Comparison of ENCODE assay signal across 8 cellular contexts in the genomic region with DNA sequence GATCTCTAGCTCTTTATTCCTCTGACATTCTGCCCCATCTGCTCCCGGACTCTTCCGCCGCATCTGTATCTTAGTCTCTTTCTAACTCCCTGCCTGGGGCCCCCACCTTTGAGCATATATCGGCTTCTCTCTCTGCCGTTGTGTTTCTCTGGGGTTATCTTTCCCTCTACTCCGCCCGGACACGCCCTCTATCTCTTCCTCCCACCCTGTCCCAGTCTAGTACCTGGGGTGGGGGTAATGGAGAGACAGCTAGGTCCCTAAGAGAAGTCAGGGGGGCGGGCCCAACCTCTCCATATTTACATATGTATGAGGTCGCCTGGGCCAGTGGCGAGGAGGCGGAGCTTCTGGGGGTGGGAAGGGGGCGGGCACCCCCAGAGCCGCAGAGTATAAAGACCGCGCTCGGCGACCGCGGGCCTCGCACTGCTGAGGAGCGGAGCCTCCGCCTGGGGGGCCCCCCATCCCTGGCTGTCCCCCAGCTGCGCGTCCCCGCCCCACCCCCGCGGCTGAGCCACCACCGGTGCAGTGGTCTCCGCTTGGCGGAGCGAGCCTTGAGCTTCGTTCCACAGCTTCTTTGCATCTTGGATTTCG. TPM values are rescaled to one million over a fixed set of nuclear protein-coding genes. Genes with fewer than 3 reads are reported as not detected.
DNase-seq lines count a peak whose midpoint lies in the region; ATAC-seq and TF ChIP-seq lines count a peak whose summit lies in the region.

A gene with protein sequence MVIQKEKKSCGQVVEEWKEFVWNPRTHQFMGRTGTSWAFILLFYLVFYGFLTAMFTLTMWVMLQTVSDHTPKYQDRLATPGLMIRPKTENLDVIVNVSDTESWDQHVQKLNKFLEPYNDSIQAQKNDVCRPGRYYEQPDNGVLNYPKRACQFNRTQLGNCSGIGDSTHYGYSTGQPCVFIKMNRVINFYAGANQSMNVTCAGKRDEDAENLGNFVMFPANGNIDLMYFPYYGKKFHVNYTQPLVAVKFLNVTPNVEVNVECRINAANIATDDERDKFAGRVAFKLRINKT (plus strand): TSS at position 418 of the 588 bp plus-strand sequence. CDS start 593 bp downstream, outside the sequence.

- H3K36me3 ChIP-seq in tibial artery: no peaks in the 10 kb centered on the region

- H3K9me3 ChIP-seq in tibial artery: no peaks in the 10 kb centered on the region

- peaks cover 13% of the 10 kb centered on the region for H3K4me1 Mint-ChIP-seq in activated naive CD8-positive, alpha-beta T cell treated with anti-CD3 and anti-CD28 coated beads for 36 hours

- ATAC-seq in SK-N-SH treated with all-trans-retinoic acid at 6 μM for 48 hours (peak; percentile 73), left cardiac atrium (peak; percentile 85 to 87)

- peaks cover 0 to 62% of the 10 kb centered on the region in 2 donors for H3K27me3 ChIP-seq in tibial artery

- no peak within 1 kb of the TSS for H3K27ac ChIP-seq in tibial artery

- H3K9me3 Mint-ChIP-seq in activated naive CD8-positive, alpha-beta T cell treated with anti-CD3 and anti-CD28 coated beads for 36 hours: no peaks in the 10 kb centered on the region

- H3K4me1 ChIP-seq in tibial artery: peaks cover 0 to 23% (median 20%) of the 10 kb centered on the region in 4 donors

- H3K4me3 ChIP-seq in tibial artery: peak within 1 kb of the TSS; percentile 12 to 48

- peak within 1 kb of the TSS; percentile 80 for H3K4me3 Mint-ChIP-seq in activated naive CD8-positive, alpha-beta T cell treated with anti-CD3 and anti-CD28 coated beads for 36 hours

- peaks cover 31% of the 10 kb centered on the region for H3K27me3 Mint-ChIP-seq in activated naive CD8-positive, alpha-beta T cell treated with anti-CD3 and anti-CD28 coated beads for 36 hours

- H3K27ac Mint-ChIP-seq in activated naive CD8-positive, alpha-beta T cell treated with anti-CD3 and anti-CD28 coated beads for 36 hours: peak within 1 kb of the TSS; percentile 2

- DNase-seq in CD1c-positive myeloid dendritic cell (ENCODE audit: extremely low spot score) (peak; percentile 63), HT-29 (ENCODE audit: low spot score) (peak; percentile 10), left cardiac atrium (peak; percentile 83), pons (ENCODE audit: low spot score) (peak; percentile 55), tibial artery (peak in 1 of 2 donors; percentile 59), SHP77 treated with DMSO at 0.1 percent for 48 hours (lab: John Stamatoyannopoulos, UW) (no peak)
- peak; percentile 71 for DNase-seq in activated naive CD8-positive, alpha-beta T cell treated with anti-CD3 and anti-CD28 coated beads for 36 hours

- TF ChIP-seq CTCF in tibial artery (IDR thresholded peaks at IDR 0.05): no peak

- intact Hi-C loops in left cardiac atrium (cut with DNase I): loop anchor here in 1 of 2 donors (10.0 kb wide), 1 partner anchor 164 kb away; no protein-coding TSS in a partner anchor
- intact Hi-C loops in tibial artery (cut with DNase I; ENCODE audit: low total_unique reads): no loop called here

- no peaks in the 10 kb centered on the region for H3K36me3 Mint-ChIP-seq in activated naive CD8-positive, alpha-beta T cell treated with anti-CD3 and anti-CD28 coated beads for 36 hours

TF ChIP-seq in SK-N-SH treated with all-trans-retinoic acid at 6 μM for 48 hours, 23 proteins besides CTCF, POLR2A, EP300 and RAD21:
- TF ChIP-seq TCF4 (CRISPR knock-in tag; IDR thresholded peaks at IDR 0.05; ENCODE audit: borderline replicate concordance): no peak
- TF ChIP-seq ZNF70 (CRISPR knock-in tag; IDR thresholded peaks at IDR 0.05): no peak
- no peak for TF ChIP-seq OSR1 (CRISPR knock-in tag; IDR thresholded peaks at IDR 0.05)
- no peak for TF ChIP-seq BACH2 (CRISPR knock-in tag; IDR thresholded peaks at IDR 0.05; ENCODE audit: borderline replicate concordance)
- TF ChIP-seq, protein P1, sequence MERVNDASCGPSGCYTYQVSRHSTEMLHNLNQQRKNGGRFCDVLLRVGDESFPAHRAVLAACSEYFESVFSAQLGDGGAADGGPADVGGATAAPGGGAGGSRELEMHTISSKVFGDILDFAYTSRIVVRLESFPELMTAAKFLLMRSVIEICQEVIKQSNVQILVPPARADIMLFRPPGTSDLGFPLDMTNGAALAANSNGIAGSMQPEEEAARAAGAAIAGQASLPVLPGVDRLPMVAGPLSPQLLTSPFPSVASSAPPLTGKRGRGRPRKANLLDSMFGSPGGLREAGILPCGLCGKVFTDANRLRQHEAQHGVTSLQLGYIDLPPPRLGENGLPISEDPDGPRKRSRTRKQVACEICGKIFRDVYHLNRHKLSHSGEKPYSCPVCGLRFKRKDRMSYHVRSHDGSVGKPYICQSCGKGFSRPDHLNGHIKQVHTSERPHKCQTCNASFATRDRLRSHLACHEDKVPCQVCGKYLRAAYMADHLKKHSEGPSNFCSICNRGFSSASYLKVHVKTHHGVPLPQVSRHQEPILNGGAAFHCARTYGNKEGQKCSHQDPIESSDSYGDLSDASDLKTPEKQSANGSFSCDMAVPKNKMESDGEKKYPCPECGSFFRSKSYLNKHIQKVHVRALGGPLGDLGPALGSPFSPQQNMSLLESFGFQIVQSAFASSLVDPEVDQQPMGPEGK (CRISPR knock-in tag; IDR thresholded peaks at IDR 0.05; ENCODE audit: borderline replicate concordance): no peak
- no peak for TF ChIP-seq ZNF565 (CRISPR knock-in tag; conservative IDR thresholded peaks at IDR 0.05; ENCODE audit: low read depth)
- TF ChIP-seq ESRRG (CRISPR knock-in tag; IDR thresholded peaks at IDR 0.05): no peak
- TF ChIP-seq RARB (CRISPR knock-in tag; IDR thresholded peaks at IDR 0.05): no peak
- TF ChIP-seq PPARA (CRISPR knock-in tag; IDR thresholded peaks at IDR 0.05; ENCODE audit: borderline replicate concordance): no peak
- TF ChIP-seq ZFP3 (CRISPR knock-in tag; IDR thresholded peaks at IDR 0.05): no peak
- no peak for TF ChIP-seq ZFP30 (CRISPR knock-in tag; IDR thresholded peaks at IDR 0.05)
- no peak for TF ChIP-seq ZC3H10 (CRISPR knock-in tag; IDR thresholded peaks at IDR 0.05)
- TF ChIP-seq, protein P2, sequence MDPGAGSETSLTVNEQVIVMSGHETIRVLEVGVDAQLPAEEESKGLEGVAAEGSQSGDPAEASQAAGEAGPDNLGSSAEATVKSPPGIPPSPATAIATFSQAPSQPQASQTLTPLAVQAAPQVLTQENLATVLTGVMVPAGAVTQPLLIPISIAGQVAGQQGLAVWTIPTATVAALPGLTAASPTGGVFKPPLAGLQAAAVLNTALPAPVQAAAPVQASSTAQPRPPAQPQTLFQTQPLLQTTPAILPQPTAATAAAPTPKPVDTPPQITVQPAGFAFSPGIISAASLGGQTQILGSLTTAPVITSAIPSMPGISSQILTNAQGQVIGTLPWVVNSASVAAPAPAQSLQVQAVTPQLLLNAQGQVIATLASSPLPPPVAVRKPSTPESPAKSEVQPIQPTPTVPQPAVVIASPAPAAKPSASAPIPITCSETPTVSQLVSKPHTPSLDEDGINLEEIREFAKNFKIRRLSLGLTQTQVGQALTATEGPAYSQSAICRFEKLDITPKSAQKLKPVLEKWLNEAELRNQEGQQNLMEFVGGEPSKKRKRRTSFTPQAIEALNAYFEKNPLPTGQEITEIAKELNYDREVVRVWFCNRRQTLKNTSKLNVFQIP (CRISPR knock-in tag; IDR thresholded peaks at IDR 0.05; ENCODE audit: borderline replicate concordance, low read depth): no peak
- TF ChIP-seq TOX (CRISPR knock-in tag; IDR thresholded peaks at IDR 0.05; ENCODE audit: borderline replicate concordance): no peak
- TF ChIP-seq ZNF8 (CRISPR knock-in tag; IDR thresholded peaks at IDR 0.05): no peak
- TF ChIP-seq ARNTL (CRISPR knock-in tag; IDR thresholded peaks at IDR 0.05; ENCODE audit: borderline replicate concordance, low read depth): no peak
- TF ChIP-seq GLIS3 (CRISPR knock-in tag; IDR thresholded peaks at IDR 0.05): no peak
- TF ChIP-seq ISL1 (CRISPR knock-in tag; IDR thresholded peaks at IDR 0.05): no peak
- TF ChIP-seq, protein P3, sequence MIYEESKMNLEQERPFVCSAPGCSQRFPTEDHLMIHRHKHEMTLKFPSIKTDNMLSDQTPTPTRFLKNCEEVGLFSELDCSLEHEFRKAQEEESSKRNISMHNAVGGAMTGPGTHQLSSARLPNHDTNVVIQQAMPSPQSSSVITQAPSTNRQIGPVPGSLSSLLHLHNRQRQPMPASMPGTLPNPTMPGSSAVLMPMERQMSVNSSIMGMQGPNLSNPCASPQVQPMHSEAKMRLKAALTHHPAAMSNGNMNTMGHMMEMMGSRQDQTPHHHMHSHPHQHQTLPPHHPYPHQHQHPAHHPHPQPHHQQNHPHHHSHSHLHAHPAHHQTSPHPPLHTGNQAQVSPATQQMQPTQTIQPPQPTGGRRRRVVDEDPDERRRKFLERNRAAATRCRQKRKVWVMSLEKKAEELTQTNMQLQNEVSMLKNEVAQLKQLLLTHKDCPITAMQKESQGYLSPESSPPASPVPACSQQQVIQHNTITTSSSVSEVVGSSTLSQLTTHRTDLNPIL (CRISPR knock-in tag; IDR thresholded peaks at IDR 0.05; ENCODE audit: low read depth): no peak
- no peak for TF ChIP-seq SNAI2 (CRISPR knock-in tag; IDR thresholded peaks at IDR 0.05)

RNA-seq across cellular contexts. Expression of the gene that starts here (rescaled TPM):
- total RNA-seq in HT-29 (2014; rRNA removed; shearing (Covaris generic)): not detected in 2 replicates
- under 1 TPM in 1 of 2 experiments, not detected in 1; 0.10 TPM for total RNA-seq in activated naive CD8-positive, alpha-beta T cell treated with anti-CD3 and anti-CD28 coated beads for 36 hours
- total RNA-seq in left cardiac atrium: 1 to 10 TPM; 1.8 to 3.7 TPM

Comparison
In these comparisons a context has a peak if more than half of its experiments do, and no peak if none do; other contexts are left out.
1. Peak in DNase-seq in HT-29; RNA of the gene not detected or under 1 TPM.
2. Peak in DNase-seq in activated naive CD8-positive, alpha-beta T cell treated with anti-CD3 and anti-CD28 coated beads for 36 hours; RNA of the gene not detected or under 1 TPM.